ENCODE assay signal across 9 cellular contexts in genomic region chr15:51227967-51228783, GRCh38.
DNase-seq lines count a peak whose midpoint lies in the region; ATAC-seq, FAIRE-seq and TF ChIP-seq lines count a peak whose summit lies in the region.
"Had no signal": no experiment of that assay in that cellular context is flagged by ENCODE, and none has a peak within 500 bp of the region (broad histone marks: within the 10 kb centered on the region; RNA-seq: fewer than 3 reads in every experiment).

No MANE protein-coding gene starts in this region.

- no peaks in the 10 kb centered on the region for H3K9me3 Mint-ChIP-seq in activated CD4-positive, alpha-beta T cell treated with anti-CD3 and anti-CD28 coated beads for 36 hours (ENCODE audit: low read depth)
- no peaks in the 10 kb centered on the region for H3K9me3 Mint-ChIP-seq in activated CD4-positive, alpha-beta memory T cell treated with anti-CD3 and anti-CD28 coated beads for 36 hours
- H3K9me3 Mint-ChIP-seq in neural progenitor cell: no peaks in the 10 kb centered on the region

- H3K27ac ChIP-seq in iPS DF 6.9 (ENCODE audit: low read length) (no peak overlapping the region), neural progenitor cell (no peak overlapping the region)

- H3K4me3 ChIP-seq in iPS DF 6.9 (ENCODE audit: low read length) (no peak overlapping the region), neural progenitor cell (no peak overlapping the region)

- H3K9ac ChIP-seq in neural progenitor cell: no peak overlapping the region

- H3K27me3 Mint-ChIP-seq in activated CD4-positive, alpha-beta T cell treated with anti-CD3 and anti-CD28 coated beads for 36 hours: peaks cover 9% of the 10 kb centered on the region
- no peaks in the 10 kb centered on the region for H3K27me3 Mint-ChIP-seq in activated CD4-positive, alpha-beta memory T cell treated with anti-CD3 and anti-CD28 coated beads for 36 hours
- no peaks in the 10 kb centered on the region for H3K27me3 Mint-ChIP-seq in neural progenitor cell (ENCODE audit: insufficient read depth, low read depth)

- H3K27me3 ChIP-seq in iPS DF 6.9 (ENCODE audit: control insufficient read depth, insufficient read depth, low read length) (no peaks in the 10 kb centered on the region), neural progenitor cell (no peaks in the 10 kb centered on the region)

- H3K9me3 ChIP-seq in iPS DF 6.9 (ENCODE audit: control insufficient read depth, insufficient read depth, low read length) (no peaks in the 10 kb centered on the region), neural progenitor cell (ENCODE audit: low read depth) (no peaks in the 10 kb centered on the region)

- H3K36me3 Mint-ChIP-seq in activated CD4-positive, alpha-beta T cell treated with anti-CD3 and anti-CD28 coated beads for 36 hours (ENCODE audit: low read depth): no peaks in the 10 kb centered on the region
- H3K36me3 Mint-ChIP-seq in activated CD4-positive, alpha-beta memory T cell treated with anti-CD3 and anti-CD28 coated beads for 36 hours: no peaks in the 10 kb centered on the region
- H3K36me3 Mint-ChIP-seq in neural progenitor cell: no peaks in the 10 kb centered on the region

- H3K4me3 Mint-ChIP-seq in activated CD4-positive, alpha-beta T cell treated with anti-CD3 and anti-CD28 coated beads for 36 hours: no peak overlapping the region
- no peak overlapping the region for H3K4me3 Mint-ChIP-seq in activated CD4-positive, alpha-beta memory T cell treated with anti-CD3 and anti-CD28 coated beads for 36 hours
- H3K4me3 Mint-ChIP-seq in neural progenitor cell: no peak overlapping the region

- H3K4me2 ChIP-seq in neural progenitor cell: no peak overlapping the region

- H3K79me2 ChIP-seq in neural progenitor cell (ENCODE audit: low read depth): no peaks in the 10 kb centered on the region

- no CpG with 5 or more reads among the region's 3 CpGs for WGBS in iPS DF 6.9 (ENCODE audit: insufficient coverage, insufficient read length)

- peaks cover 6% of the 10 kb centered on the region for H3K4me1 Mint-ChIP-seq in activated CD4-positive, alpha-beta T cell treated with anti-CD3 and anti-CD28 coated beads for 36 hours
- peaks cover 5% of the 10 kb centered on the region for H3K4me1 Mint-ChIP-seq in activated CD4-positive, alpha-beta memory T cell treated with anti-CD3 and anti-CD28 coated beads for 36 hours (ENCODE audit: low read depth)
- H3K4me1 Mint-ChIP-seq in neural progenitor cell: no peaks in the 10 kb centered on the region

- peak; percentile 51 for DNase-seq in activated CD4-positive, alpha-beta T cell treated with anti-CD3 and anti-CD28 coated beads for 36 hours
- no peak for DNase-seq in activated CD4-positive, alpha-beta T cell treated with anti-CD3 and anti-CD28 coated beads for 4 hours
- DNase-seq in HTR-8/SVneo (ENCODE audit: insufficient read length, low spot score) (peak; percentile 43), iPS DF 6.9 (ENCODE audit: low read depth, low spot score) (peak; percentile 18), neural progenitor cell (ENCODE audit: low spot score) (no peak), ureter (ENCODE audit: low spot score) (no peak)
- peak; percentile 44 for DNase-seq in activated CD4-positive, alpha-beta memory T cell treated with anti-CD3 and anti-CD28 coated beads for 36 hours

- H2AFZ ChIP-seq in neural progenitor cell (replicated peaks): no peak overlapping the region

- no peaks in the 10 kb centered on the region for H3F3A ChIP-seq in neural progenitor cell (ENCODE audit: low read depth)

- H3K36me3 ChIP-seq in iPS DF 6.9 (ENCODE audit: control insufficient read depth, insufficient read depth, low read length) (no peaks in the 10 kb centered on the region), neural progenitor cell (no peaks in the 10 kb centered on the region)

- CTCF ChIA-PET in activated CD4-positive, alpha-beta T cell treated with anti-CD3 and anti-CD28 coated beads for 36 hours (lab: Charles Lee): interaction anchor here (0.9 to 1.4 kb wide), 5 partner anchors 9 to 35 kb away, joined by 3 to 4 read pairs (median 3); no protein-coding TSS in a partner anchor
- CTCF ChIA-PET in activated CD4-positive, alpha-beta memory T cell treated with anti-CD3 and anti-CD28 coated beads for 36 hours (lab: Charles Lee): interaction anchor here (0.9 to 3.1 kb wide), 4 partner anchors 35 to 174 kb away, joined by 3 to 9 read pairs (median 4); no protein-coding TSS in a partner anchor

- peaks cover 4% of the 10 kb centered on the region; the same call in 1 of the 2 replicates for H3K4me1 ChIP-seq in iPS DF 6.9 (ENCODE audit: control insufficient read depth, insufficient read depth, low read length)
- peaks cover 12% of the 10 kb centered on the region for H3K4me1 ChIP-seq in neural progenitor cell

- ATAC-seq in activated CD4-positive, alpha-beta T cell treated with anti-CD3 and anti-CD28 coated beads for 36 hours: peak; percentile 85
- peak; percentile 76 for ATAC-seq in GM21717 (IDR thresholded peaks at IDR 0.05; ENCODE audit: unreplicated experiment)

- no peak for TF ChIP-seq CTCF in neural progenitor cell (IDR thresholded peaks at IDR 0.05)

- intact Hi-C loops in activated CD4-positive, alpha-beta T cell treated with anti-CD3 and anti-CD28 coated beads for 36 hours (cut with DNase I, micrococcal nuclease): loop anchor here in 1 of 2 experiments (10.0 kb wide), 1 partner anchor 57 kb away; no protein-coding TSS in a partner anchor
- intact Hi-C loops in activated CD4-positive, alpha-beta memory T cell treated with anti-CD3 and anti-CD28 coated beads for 36 hours (cut with micrococcal nuclease): no loop called here

- no peak overlapping the region for H3K27ac Mint-ChIP-seq in activated CD4-positive, alpha-beta T cell treated with anti-CD3 and anti-CD28 coated beads for 36 hours
- no peak overlapping the region for H3K27ac Mint-ChIP-seq in activated CD4-positive, alpha-beta memory T cell treated with anti-CD3 and anti-CD28 coated beads for 36 hours
- H3K27ac Mint-ChIP-seq in neural progenitor cell: no peak overlapping the region

- no peak for FAIRE-seq in HTR-8/SVneo (lab: Jason Lieb, UNC)
- FAIRE-seq: G401.6 had no signal

- POLR2A ChIA-PET in activated CD4-positive, alpha-beta T cell treated with anti-CD3 and anti-CD28 coated beads for 36 hours (lab: Charles Lee): no interaction called here
- POLR2A ChIA-PET in activated CD4-positive, alpha-beta memory T cell treated with anti-CD3 and anti-CD28 coated beads for 36 hours (lab: Charles Lee): no interaction called here

- H4K20me1 ChIP-seq in neural progenitor cell (ENCODE audit: low read depth): no peaks in the 10 kb centered on the region

Comparison
In these comparisons a context has a peak if more than half of its experiments do, and no peak if none do; other contexts are left out.
1. DNase-seq: peak in activated CD4-positive, alpha-beta T cell treated with anti-CD3 and anti-CD28 coated beads for 36 hours (single experiment), HTR-8/SVneo (single experiment), activated CD4-positive, alpha-beta memory T cell treated with anti-CD3 and anti-CD28 coated beads for 36 hours (single experiment) and iPS DF 6.9 (single experiment); none in activated CD4-positive, alpha-beta T cell treated with anti-CD3 and anti-CD28 coated beads for 4 hours (0 of 2), neural progenitor cell (single experiment) and ureter (single experiment).